In genomic region chr4:73676881-73677323, GRCh38 we compare ENCODE assay signal across 8 cellular contexts. TPM values are rescaled to one million over a fixed set of nuclear protein-coding genes. Genes with fewer than 3 reads are reported as not detected.
DNase-seq lines count a peak whose midpoint lies in the region; ATAC-seq lines count a peak whose summit lies in the region.

No MANE protein-coding gene starts in this region.

- DNase-seq in NCI-H1436 (lab: John Stamatoyannopoulos, UW) (peak; percentile 8), NCI-H1436 treated with DMSO at 0.1 percent for 48 hours (lab: John Stamatoyannopoulos, UW) (no peak), amniotic epithelial cell (ENCODE audit: low read depth) (peak; percentile 27), sciatic nerve (ENCODE audit: low spot score) (no peak)
- DNase-seq in stimulated activated CD4-positive, alpha-beta T cell treated with anti-CD3 and anti-CD28 coated beads, Interleukin-2, amount 100 ng/mL, for 24 hours = no peak
- no peak for DNase-seq in activated CD8-positive, alpha-beta memory T cell treated with anti-CD3 and anti-CD28 coated beads, Interleukin-2, amount 50 U/mL, for 48 hours

- intact Hi-C loops in sciatic nerve (cut with DNase I) = no loop called here

- ATAC-seq in HG03558 (IDR thresholded peaks at IDR 0.05; ENCODE audit: extremely low read depth, unreplicated experiment) (peak; percentile 76), sciatic nerve (peak; percentile 65), HG03045 (IDR thresholded peaks at IDR 0.05; ENCODE audit: unreplicated experiment) (no peak)

RNA-seq across cellular contexts. Expression of gene RASSF6, which starts 56.7 kb away (rescaled TPM):
- not detected for total RNA-seq in sciatic nerve

Comparison
In these comparisons a context has a peak if more than half of its experiments do, and no peak if none do; other contexts are left out.
1. DNase-seq: peak in NCI-H1436 (single experiment) and amniotic epithelial cell (single experiment); none in NCI-H1436 treated with DMSO at 0.1 percent for 48 hours (single experiment), sciatic nerve (single experiment), stimulated activated CD4-positive, alpha-beta T cell treated with anti-CD3 and anti-CD28 coated beads, Interleukin-2, amount 100 ng/mL, for 24 hours (0 of 2) and activated CD8-positive, alpha-beta memory T cell treated with anti-CD3 and anti-CD28 coated beads, Interleukin-2, amount 50 U/mL, for 48 hours (single experiment).